In the genomic region with DNA sequence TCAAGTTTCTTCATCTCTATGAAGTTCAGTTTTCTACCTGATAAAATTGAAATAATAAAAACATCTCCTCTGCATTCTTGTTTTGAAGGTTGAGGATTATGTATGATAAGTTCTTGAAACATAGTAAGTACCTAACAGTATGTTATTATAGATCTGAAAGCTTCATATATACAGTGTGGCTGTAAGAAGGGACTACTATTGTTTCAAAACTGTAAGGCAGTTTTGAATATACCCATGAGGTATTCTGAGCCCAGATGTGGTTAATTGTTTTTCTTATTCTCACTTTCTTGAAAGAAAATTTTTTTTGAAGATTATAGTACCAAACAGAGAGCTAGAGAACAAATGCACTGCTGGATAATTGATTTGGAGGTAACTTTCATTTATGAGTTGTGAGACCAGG, we compare ENCODE assay signal across 27 cellular contexts.
"Had no signal": no experiment of that assay in that cellular context is flagged by ENCODE, and none has a peak within 500 bp of the region (broad histone marks: within the 10 kb centered on the region; RNA-seq: fewer than 3 reads in every experiment).

No MANE protein-coding gene starts in this region.

- H3K27ac Mint-ChIP-seq: naive thymus-derived CD4-positive, alpha-beta T cell; nephron; stimulated activated memory B cell treated with anti-CD40 and anti-IgM and Interleukin-4, amounts not matched to agents 10 μg/mL and 1 μg/mL and 100 μg/mL, for 72 hours; stimulated activated naive CD8-positive, alpha-beta T cell treated with anti-CD3 and anti-CD28 coated beads, Interleukin-15, amount 100 ng/mL, for 72 hours had no signal

- FAIRE-seq: pancreas, small intestine had no signal

- H3K27me3 ChIP-seq: pancreas, transverse colon, upper lobe of left lung, vagina had no signal

- H3K4me3 Mint-ChIP-seq: naive thymus-derived CD4-positive, alpha-beta T cell; nephron; neural crest cell; stimulated activated memory B cell treated with anti-CD40 and anti-IgM and Interleukin-4, amounts not matched to agents 10 μg/mL and 1 μg/mL and 100 μg/mL, for 72 hours; stimulated activated naive CD8-positive, alpha-beta T cell treated with anti-CD3 and anti-CD28 coated beads, Interleukin-15, amount 100 ng/mL, for 72 hours had no signal

- H3K9me3 ChIP-seq: left ventricle myocardium inferior, mucosa of descending colon, pancreas, prostate gland, transverse colon, upper lobe of left lung, vagina had no signal

- H3K4me1 Mint-ChIP-seq: naive thymus-derived CD4-positive, alpha-beta T cell; nephron; neural crest cell; stimulated activated memory B cell treated with anti-CD40 and anti-IgM and Interleukin-4, amounts not matched to agents 10 μg/mL and 1 μg/mL and 100 μg/mL, for 72 hours; stimulated activated naive CD8-positive, alpha-beta T cell treated with anti-CD3 and anti-CD28 coated beads, Interleukin-15, amount 100 ng/mL, for 72 hours had no signal

- H3K27ac ChIP-seq: left ventricle myocardium inferior, pancreas, prostate gland, transverse colon, upper lobe of left lung, vagina had no signal

- H3K4me3 ChIP-seq: left ventricle myocardium inferior, lung, mucosa of descending colon, pancreas, prostate gland, transverse colon, upper lobe of left lung, vagina had no signal

- DNase-seq: islet precursor cell; left ventricle myocardium inferior; midbrain; mucosa of descending colon; naive thymus-derived CD4-positive, alpha-beta T cell; nucleus accumbens; pancreas; posterior cingulate gyrus; retina; right cardiac atrium; small intestine; stimulated activated CD4-positive, alpha-beta T cell treated with anti-CD3 and anti-CD28 coated beads, Interleukin-1b, Interleukin-23, amount 100 ng/mL, for 48 hours; stimulated activated CD4-positive, alpha-beta T cell treated with anti-CD3 and anti-CD28 coated beads, Interleukin-2, amount 100 ng/mL, for 48 hours; stimulated activated CD4-positive, alpha-beta T cell treated with anti-CD3 and anti-CD28 coated beads, Interleukin-4, amount 100 ng/mL, for 4 hours; stimulated activated CD8-positive, alpha-beta memory T cell treated with anti-CD3 and anti-CD28 coated beads, Interleukin-4, amount 100 ng/mL, for 48 hours; stimulated activated naive CD4-positive, alpha-beta T cell treated with Interleukin-2 at 50 U/mL for 16 hours; stimulated activated naive CD8-positive, alpha-beta T cell treated with anti-CD3 and anti-CD28 coated beads, Interleukin-15, amount 100 ng/mL, for 72 hours; substantia nigra; transverse colon; upper lobe of left lung had no signal

- H3K4me1 ChIP-seq: pancreas, prostate gland, transverse colon had no signal

- H3K9me3 Mint-ChIP-seq: nephron; neural crest cell; stimulated activated memory B cell treated with anti-CD40 and anti-IgM and Interleukin-4, amounts not matched to agents 10 μg/mL and 1 μg/mL and 100 μg/mL, for 72 hours; stimulated activated naive CD8-positive, alpha-beta T cell treated with anti-CD3 and anti-CD28 coated beads, Interleukin-15, amount 100 ng/mL, for 72 hours had no signal

- H3K36me3 Mint-ChIP-seq: naive thymus-derived CD4-positive, alpha-beta T cell; stimulated activated memory B cell treated with anti-CD40 and anti-IgM and Interleukin-4, amounts not matched to agents 10 μg/mL and 1 μg/mL and 100 μg/mL, for 72 hours had no signal

- ATAC-seq: mucosa of descending colon; naive thymus-derived CD4-positive, alpha-beta T cell; sciatic nerve; stimulated activated memory B cell treated with anti-CD40 and anti-IgM and Interleukin-4, amounts not matched to agents 10 μg/mL and 1 μg/mL and 100 μg/mL, for 72 hours; stimulated activated naive CD8-positive, alpha-beta T cell treated with anti-CD3 and anti-CD28 coated beads, Interleukin-15, amount 100 ng/mL, for 72 hours had no signal

- H3K36me3 ChIP-seq: left ventricle myocardium inferior, pancreas, prostate gland, transverse colon, upper lobe of left lung, vagina had no signal

- H3K27me3 Mint-ChIP-seq: stimulated activated memory B cell treated with anti-CD40 and anti-IgM and Interleukin-4, amounts not matched to agents 10 μg/mL and 1 μg/mL and 100 μg/mL, for 72 hours; stimulated activated naive CD8-positive, alpha-beta T cell treated with anti-CD3 and anti-CD28 coated beads, Interleukin-15, amount 100 ng/mL, for 72 hours had no signal
